8 cellular contexts compared by ENCODE assay signal in the genomic region with DNA sequence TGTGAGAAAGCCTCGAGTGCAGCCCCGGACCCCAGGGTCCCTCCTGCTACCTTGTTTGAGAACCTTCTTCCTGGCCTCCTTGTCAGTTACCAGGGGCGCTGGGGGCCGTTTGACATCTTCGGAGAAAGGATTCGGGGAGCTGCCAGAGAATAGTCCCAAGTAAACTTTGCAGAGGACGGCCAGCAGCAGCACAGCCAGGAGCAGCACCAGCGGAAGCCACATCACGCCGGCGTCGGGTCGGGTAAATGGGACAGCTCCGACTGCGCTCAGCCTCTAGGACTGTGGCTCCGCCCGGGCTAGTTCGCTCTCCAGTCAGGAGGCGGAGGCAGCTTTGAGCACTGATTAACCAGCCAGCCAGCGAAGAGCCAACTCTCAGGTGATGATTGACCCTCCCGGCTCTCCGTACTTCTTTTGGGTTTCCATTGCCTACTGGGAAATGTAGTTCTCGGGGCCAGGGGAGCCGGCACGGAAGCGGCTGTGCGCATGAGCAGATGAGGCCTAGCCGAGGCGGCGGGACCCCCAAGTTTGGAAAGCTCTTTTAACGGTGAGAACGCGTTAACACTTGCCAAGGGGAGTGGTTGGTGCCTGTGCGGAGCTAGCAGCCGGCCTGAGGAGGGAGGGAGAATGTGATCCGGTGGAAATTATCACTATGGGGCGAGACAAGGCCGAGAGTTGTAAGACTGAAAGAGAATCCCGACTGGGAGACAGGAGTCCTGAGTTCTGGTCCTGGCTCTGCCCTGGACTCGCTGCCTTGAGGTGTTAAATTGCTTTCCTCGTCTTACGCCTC. TPM values are rescaled to one million over a fixed set of nuclear protein-coding genes. Genes with fewer than 3 reads are reported as not detected.
DNase-seq lines count a peak whose midpoint lies in the region; ATAC-seq and TF ChIP-seq lines count a peak whose summit lies in the region.

A gene (plus strand): TSS at position 484 of the 787 bp plus-strand sequence. CDS start 2,430 bp downstream, outside the sequence.
A gene (minus strand): TSS at position 243 of the 787 bp plus-strand sequence. CDS start 21 bp downstream, at position 222.

- TF ChIP-seq CTCF in GM13977 (IDR thresholded peaks at IDR 0.05; ENCODE audit: extremely low read depth, insufficient read depth, missing control alignments) = no peak
- TF ChIP-seq CTCF in upper lobe of right lung (IDR thresholded peaks at IDR 0.05) = no peak

- no peaks in the 10 kb centered on the region for H3K27me3 Mint-ChIP-seq in T-helper 1 cell treated with Interleukin-12 subunit alpha and Interleukin-12 subunit beta and Interleukin-4 antibody, amounts not matched to agents 30 μg/mL and 1 μg/mL, for 36 hours (ENCODE audit: low read depth)

- H3K36me3 Mint-ChIP-seq in T-helper 1 cell treated with Interleukin-12 subunit alpha and Interleukin-12 subunit beta and Interleukin-4 antibody, amounts not matched to agents 30 μg/mL and 1 μg/mL, for 36 hours (ENCODE audit: low read depth) = peaks cover 37% of the 10 kb centered on the region

- H3K9me3 ChIP-seq in upper lobe of right lung = no peaks in the 10 kb centered on the region

- H3K27me3 ChIP-seq in upper lobe of right lung = no peaks in the 10 kb centered on the region

- no peaks in the 10 kb centered on the region for H3K9me3 Mint-ChIP-seq in T-helper 1 cell treated with Interleukin-12 subunit alpha and Interleukin-12 subunit beta and Interleukin-4 antibody, amounts not matched to agents 30 μg/mL and 1 μg/mL, for 36 hours

- peak within 1 kb of the TSS; percentile 98 for H3K27ac Mint-ChIP-seq in T-helper 1 cell treated with Interleukin-12 subunit alpha and Interleukin-12 subunit beta and Interleukin-4 antibody, amounts not matched to agents 30 μg/mL and 1 μg/mL, for 36 hours

- ATAC-seq in HG02884 (IDR thresholded peaks at IDR 0.05; ENCODE audit: unreplicated experiment) (peak; percentile 99), left cardiac atrium (peak; percentile 95 to 97), upper lobe of right lung (peak; percentile 98)

- peak within 1 kb of the TSS; percentile 87 for H3K4me3 ChIP-seq in upper lobe of right lung

- in situ Hi-C loops in GM13977 (cut with MboI; ENCODE audit: low pct_unique_long_range_greater_than_20kb, low sequenced_read_pairs, unreplicated experiment) = no loop called here

- DNase-seq in GM13977 (ENCODE audit: low spot score) (peak; percentile 95), NCI-H1694 (lab: John Stamatoyannopoulos, UW) (peak; percentile 99), amniotic stem cell (lab: John Stamatoyannopoulos, UW) (peak; percentile 99), left cardiac atrium (peak; percentile 98), posterior vena cava (ENCODE audit: low spot score) (peak; percentile 98), upper lobe of right lung (peak; percentile 97)

- intact Hi-C loops in left cardiac atrium (cut with DNase I) (loop anchor here in 1 of 2 donors (1.0 kb wide), 1 partner anchor 27 kb away; a partner anchor contains a TSS), posterior vena cava (cut with DNase I) (no loop called here), upper lobe of right lung (cut with DNase I) (no loop called here)

- peaks cover 39% of the 10 kb centered on the region for H3K36me3 ChIP-seq in upper lobe of right lung

- H3K27ac ChIP-seq in upper lobe of right lung = peak within 1 kb of the TSS; percentile 94

- H3K4me1 Mint-ChIP-seq in T-helper 1 cell treated with Interleukin-12 subunit alpha and Interleukin-12 subunit beta and Interleukin-4 antibody, amounts not matched to agents 30 μg/mL and 1 μg/mL, for 36 hours (ENCODE audit: low read depth) = peaks cover 38% of the 10 kb centered on the region

- H3K4me3 Mint-ChIP-seq in T-helper 1 cell treated with Interleukin-12 subunit alpha and Interleukin-12 subunit beta and Interleukin-4 antibody, amounts not matched to agents 30 μg/mL and 1 μg/mL, for 36 hours = peak within 1 kb of the TSS; percentile 100

- H3K4me1 ChIP-seq in upper lobe of right lung = peaks cover 26% of the 10 kb centered on the region

RNA-seq across cellular contexts. Expression of the first gene that starts in this region (rescaled TPM):
- total RNA-seq in left cardiac atrium (10 to 100 TPM; 15.4 to 22.1 TPM), posterior vena cava (10 to 100 TPM; 11.2 to 13.1 TPM), upper lobe of right lung (22.0 TPM)

RNA-seq across cellular contexts. Expression of the second gene that starts in this region (rescaled TPM):
- 10 to 100 TPM; 79.9 to 84.0 TPM for total RNA-seq in left cardiac atrium
- 10 to 100 TPM; 29.2 TPM for total RNA-seq in posterior vena cava
- total RNA-seq in upper lobe of right lung = 58.1 TPM

Comparison
In these comparisons a context has a peak if more than half of its experiments do, and no peak if none do; other contexts are left out.
1. Peak in every context shown above with its lines: DNase-seq, ATAC-seq, H3K4me3 ChIP-seq and H3K27ac ChIP-seq.